Comparison of ENCODE assay signal across 1 cellular context in the genomic region with DNA sequence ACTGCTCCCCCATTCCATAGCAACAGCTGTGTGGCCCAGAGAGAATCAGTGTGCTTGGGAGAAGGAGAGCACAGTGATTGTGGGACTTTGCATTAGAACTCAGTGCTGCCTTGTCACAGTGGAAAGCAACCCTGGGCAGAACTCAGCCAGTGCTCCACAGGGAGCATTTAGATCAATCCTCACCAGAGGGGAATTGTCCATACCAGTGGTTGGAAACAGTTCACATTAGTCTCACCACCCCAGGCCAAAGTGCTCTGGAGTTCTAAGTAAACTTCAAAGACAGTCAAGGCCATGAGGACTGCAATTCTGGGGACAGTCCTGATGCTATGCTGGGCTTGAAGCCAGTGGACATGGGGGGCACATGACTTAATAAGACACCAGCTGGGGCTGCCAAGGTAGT.
TF ChIP-seq lines count a peak whose summit lies in the region.

No MANE protein-coding gene starts in this region.

TF ChIP-seq in HepG2, 621 proteins besides CTCF, POLR2A, EP300 and RAD21:
- TF ChIP-seq PATZ1 (CRISPR knock-in tag; IDR thresholded peaks at IDR 0.05) (peak; percentile 43; the same call in 1 of the 2 replicates), ZNF263 (CRISPR knock-in tag; IDR thresholded peaks at IDR 0.05) (peak; percentile 94), SOX6 (IDR thresholded peaks at IDR 0.05) (no peak), SOX6 (CRISPR knock-in tag; IDR thresholded peaks at IDR 0.05) (0 out of 2 replicates have a peak, but pooled peaks have one; percentile 10), HNF4A (CRISPR knock-in tag; IDR thresholded peaks at IDR 0.05) (peak; percentile 37; the same call in 1 of the 2 replicates), SALL1 (CRISPR knock-in tag; IDR thresholded peaks at IDR 0.05) (peak; percentile 31), SAP130 (CRISPR knock-in tag; IDR thresholded peaks at IDR 0.05; ENCODE audit: low read depth) (no peak), ZNF292 (CRISPR knock-in tag; IDR thresholded peaks at IDR 0.05; ENCODE audit: borderline replicate concordance, low read depth) (no peak), ZNF12 (CRISPR knock-in tag; IDR thresholded peaks at IDR 0.05) (no peak)
- TF ChIP-seq, protein P1, sequence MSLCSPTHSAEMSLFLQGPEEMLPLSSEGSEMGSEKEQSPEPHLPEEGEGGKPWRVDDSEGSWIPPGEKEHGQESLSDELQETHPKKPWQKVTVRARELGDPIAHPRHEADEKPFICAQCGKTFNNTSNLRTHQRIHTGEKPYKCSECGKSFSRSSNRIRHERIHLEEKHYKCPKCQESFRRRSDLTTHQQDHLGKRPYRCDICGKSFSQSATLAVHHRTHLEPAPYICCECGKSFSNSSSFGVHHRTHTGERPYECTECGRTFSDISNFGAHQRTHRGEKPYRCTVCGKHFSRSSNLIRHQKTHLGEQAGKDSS (CRISPR knock-in tag; IDR thresholded peaks at IDR 0.05; ENCODE audit: borderline replicate concordance, low read depth), result 0 out of 2 replicates have a peak, but pooled peaks have one; percentile 31
